32 cellular contexts compared by ENCODE assay signal in the genomic region with DNA sequence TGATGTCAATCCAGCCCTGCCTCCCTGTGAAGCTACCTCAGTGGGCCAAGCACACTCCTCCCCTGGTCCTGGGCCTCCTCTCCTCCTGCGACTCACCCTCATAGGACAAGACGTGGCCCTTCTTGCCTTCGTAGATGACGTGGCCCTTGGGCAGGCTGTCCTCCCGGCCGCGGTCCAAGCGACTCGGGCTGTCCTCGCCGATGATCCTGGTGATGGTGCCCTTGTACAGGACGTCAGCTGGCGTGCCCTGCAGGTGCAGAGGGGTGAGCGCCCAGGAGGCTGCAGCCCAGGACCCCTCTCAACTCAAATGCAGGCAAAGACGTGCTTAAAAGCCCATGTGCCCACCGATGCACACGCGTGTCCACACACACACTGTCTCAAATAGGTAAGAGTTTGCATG. TPM values are rescaled to one million over a fixed set of nuclear protein-coding genes. Genes with fewer than 3 reads are reported as not detected.
"Had no signal": no experiment of that assay in that cellular context is flagged by ENCODE, and none has a peak within 500 bp of the region (broad histone marks: within the 10 kb centered on the region; RNA-seq: fewer than 3 reads in every experiment).

No MANE protein-coding gene starts in this region.

- H3K9me3 Mint-ChIP-seq: immature natural killer cell; naive B cell; natural killer cell; nephron progenitor cell; neural progenitor cell; stimulated activated naive B cell treated with anti-CD40 and anti-IgM and Interleukin-4, amounts not matched to agents 10 μg/mL and 1 μg/mL and 100 μg/mL, for 72 hours had no signal

- H3K4me1 ChIP-seq: neural progenitor cell, thyroid gland had no signal

- H3K27ac ChIP-seq: left lung, lower lobe of right lung, neural progenitor cell, pancreas, prostate gland, skin epidermis, stomach, testis, thyroid gland, transverse colon, upper lobe of left lung, vagina had no signal

- ATAC-seq: left colon; left lung; lower lobe of right lung; natural killer cell; pancreas; right cardiac atrium; sciatic nerve; stimulated activated naive B cell treated with anti-CD40 and anti-IgM and Interleukin-4, amounts not matched to agents 10 μg/mL and 1 μg/mL and 100 μg/mL, for 72 hours; stimulated activated naive CD8-positive, alpha-beta T cell treated with anti-CD3 and anti-CD28 coated beads, Interleukin-15, Interleukin-2, amounts not matched to agents 100 U/mL and 50 U/mL, for 24 hours had no signal

- H3K27ac Mint-ChIP-seq: immature natural killer cell; nephron progenitor cell; neural progenitor cell; stimulated activated naive B cell treated with anti-CD40 and anti-IgM and Interleukin-4, amounts not matched to agents 10 μg/mL and 1 μg/mL and 100 μg/mL, for 72 hours had no signal

- H3K4me1 Mint-ChIP-seq: naive B cell, natural killer cell, nephron progenitor cell had no signal

- H3K36me3 Mint-ChIP-seq: natural killer cell had no signal

- FAIRE-seq: islet of Langerhans, kidney, pancreas had no signal

- H3K4me2 ChIP-seq: neural progenitor cell had no signal

- H3K4me3 ChIP-seq: left lung, lower lobe of right lung, neural progenitor cell, pancreas, prostate gland, skin epidermis, stomach, testis, thyroid gland, transverse colon, upper lobe of left lung, vagina had no signal

- H3K4me3 Mint-ChIP-seq: immature natural killer cell; naive B cell; natural killer cell; nephron progenitor cell; neural progenitor cell; stimulated activated naive B cell treated with anti-CD40 and anti-IgM and Interleukin-4, amounts not matched to agents 10 μg/mL and 1 μg/mL and 100 μg/mL, for 72 hours had no signal

- H3K9me3 ChIP-seq: left lung, lower lobe of right lung, pancreas, prostate gland, stomach, testis, thyroid gland, transverse colon, upper lobe of left lung, vagina had no signal

- H3K27me3 Mint-ChIP-seq: naive B cell; stimulated activated naive B cell treated with anti-CD40 and anti-IgM and Interleukin-4, amounts not matched to agents 10 μg/mL and 1 μg/mL and 100 μg/mL, for 72 hours had no signal

- DNase-seq: hypothalamus; immature natural killer cell; kidney; left colon; left lung; lower lobe of right lung; mammary epithelial cell; mesenchymal stem cell; naive B cell; natural killer cell; nephron progenitor cell; posterior cingulate gyrus; retina; right cardiac atrium; stimulated activated CD4-positive, alpha-beta T cell treated with anti-CD3 and anti-CD28 coated beads, Interleukin-12 subunit alpha, Interleukin-12 subunit beta, amount 100 ng/mL, for 4 hours; stimulated activated CD4-positive, alpha-beta T cell treated with anti-CD3 and anti-CD28 coated beads, Interleukin-15, amount 100 ng/mL, for 24 hours; stimulated activated CD4-positive, alpha-beta T cell treated with anti-CD3 and anti-CD28 coated beads, Interleukin-2, amount 100 ng/mL, for 24 hours; stimulated activated CD4-positive, alpha-beta T cell treated with anti-CD3 and anti-CD28 coated beads, Interleukin-4, amount 100 ng/mL, for 1 hour; stimulated activated naive B cell treated with anti-CD40 and anti-IgM and Interleukin-4, amounts not matched to agents 10 μg/mL and 1 μg/mL and 100 μg/mL, for 72 hours; stimulated activated naive CD8-positive, alpha-beta T cell treated with anti-CD3 and anti-CD28 coated beads, Interleukin-15, Interleukin-2, amounts not matched to agents 100 U/mL and 50 U/mL, for 24 hours; stomach; testis; thyroid gland; transverse colon had no signal

RNA-seq across cellular contexts. Expression of a gene that starts 55.6 kb away (rescaled TPM):
- polyA plus RNA-seq: immature natural killer cell had no signal
